ENCODE assay signal across 10 cellular contexts in genomic region chr19:45156751-45157150, GRCh38.
"Had no signal": no experiment of that assay in that cellular context is flagged by ENCODE, and none has a peak within 500 bp of the region (broad histone marks: within the 10 kb centered on the region; RNA-seq: fewer than 3 reads in every experiment).

No MANE protein-coding gene starts in this region.

- H3K4me3 Mint-ChIP-seq: activated naive CD4-positive, alpha-beta T cell treated with anti-CD3 and anti-CD28 coated beads for 36 hours; activated T-helper 17 cell treated with anti-CD3 and anti-CD28 coated beads, Interleukin-2, amount 50 U/mL, for 72 hours; effector memory CD8-positive, alpha-beta T cell; natural killer cell had no signal

- H3K27ac Mint-ChIP-seq: activated naive CD4-positive, alpha-beta T cell treated with anti-CD3 and anti-CD28 coated beads for 36 hours; activated T-helper 17 cell treated with anti-CD3 and anti-CD28 coated beads, Interleukin-2, amount 50 U/mL, for 72 hours; natural killer cell had no signal

- H3K36me3 ChIP-seq: tibial artery had no signal

- H3K9me3 Mint-ChIP-seq: activated naive CD4-positive, alpha-beta T cell treated with anti-CD3 and anti-CD28 coated beads for 36 hours; activated T-helper 17 cell treated with anti-CD3 and anti-CD28 coated beads, Interleukin-2, amount 50 U/mL, for 72 hours; effector memory CD8-positive, alpha-beta T cell; natural killer cell; T-cell had no signal

- H3K27ac ChIP-seq: tibial artery had no signal

- ATAC-seq: activated T-helper 17 cell treated with anti-CD3 and anti-CD28 coated beads, Interleukin-2, amount 50 U/mL, for 72 hours; effector memory CD8-positive, alpha-beta T cell; natural killer cell; T-cell had no signal

- DNase-seq: activated CD4-positive, alpha-beta T cell treated with anti-CD3 and anti-CD28 coated beads for 48 hours; activated naive CD4-positive, alpha-beta T cell treated with anti-CD3 and anti-CD28 coated beads for 36 hours; activated T-cell treated with anti-CD3 and anti-CD28 coated beads for 4 hours; central memory CD4-positive, alpha-beta T cell; effector memory CD8-positive, alpha-beta T cell; erythroblast; natural killer cell; T-cell; tibial artery had no signal

- H3K4me3 ChIP-seq: tibial artery had no signal

- H3K9me3 ChIP-seq: tibial artery had no signal

- H3K36me3 Mint-ChIP-seq: natural killer cell, T-cell had no signal
